Comparison of ENCODE assay signal across 11 cellular contexts in the genomic region with DNA sequence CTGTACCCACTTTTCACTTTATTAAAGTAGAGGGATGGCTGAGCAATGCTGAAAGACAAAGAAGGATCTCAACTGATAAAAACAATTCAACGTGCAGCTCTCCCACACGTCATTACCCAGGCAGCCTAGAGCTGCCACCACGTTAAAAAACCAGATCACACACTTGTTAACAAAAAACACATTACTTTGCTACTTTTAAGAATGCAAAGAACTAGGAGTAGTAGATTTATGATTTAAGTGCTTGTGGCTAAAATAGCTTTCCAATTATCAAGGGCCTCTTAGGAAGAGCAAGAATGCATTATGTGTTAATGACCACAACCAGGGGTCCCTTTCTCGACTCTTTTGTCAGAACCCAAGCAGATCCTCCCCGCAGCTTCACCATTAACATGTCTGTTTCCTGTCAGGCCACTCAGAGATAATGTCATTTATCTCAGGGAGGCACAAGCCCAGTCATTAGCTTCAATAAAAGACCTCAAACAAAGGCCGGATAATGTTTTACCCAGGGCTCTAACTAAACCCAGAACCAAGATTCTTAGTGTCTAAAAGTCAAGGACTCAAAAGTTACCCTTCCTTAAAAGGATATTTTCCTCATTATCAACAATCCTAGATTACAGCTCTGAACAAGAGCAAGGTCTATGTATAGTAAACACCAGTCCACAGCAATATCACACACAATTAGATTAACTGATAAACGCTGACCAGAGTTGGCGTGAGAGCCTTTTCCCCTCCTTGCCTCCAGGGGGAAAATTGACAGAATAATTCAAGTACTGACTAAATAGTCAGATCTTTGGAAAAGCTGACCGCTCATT. TPM values are rescaled to one million over a fixed set of nuclear protein-coding genes. Genes with fewer than 3 reads are reported as not detected.
DNase-seq lines count a peak whose midpoint lies in the region; ATAC-seq and TF ChIP-seq lines count a peak whose summit lies in the region.
"Had no signal": no experiment of that assay in that cellular context is flagged by ENCODE, and none has a peak within 500 bp of the region (broad histone marks: within the 10 kb centered on the region; RNA-seq: fewer than 3 reads in every experiment).

No MANE protein-coding gene starts in this region.

- peak overlapping the region; percentile 25 to 92 (median 52) for H3K27ac ChIP-seq in gastroesophageal sphincter
- peak overlapping the region; percentile 87 to 96 (median 92) for H3K27ac ChIP-seq in gastrocnemius medialis

- POLR2A ChIA-PET in GM10248 (lab: Yijun Ruan, JAX), result no interaction called here
- POLR2A ChIA-PET in activated CD4-positive, alpha-beta memory T cell treated with anti-CD3 and anti-CD28 coated beads, Interleukin-2, amount 10 ng/mL, durations not matched to agents 7 days and 5 days (lab: Charles Lee), result no interaction called here

- WGBS in gastroesophageal sphincter (ENCODE audit: low coverage in 1 of 2), 2 donors, result 31 to 66% methylated on average over 6 to 9 of the region's 9 CpGs

- no peaks in the 10 kb centered on the region for H3K9me3 Mint-ChIP-seq in activated CD4-positive, alpha-beta memory T cell treated with anti-CD3 and anti-CD28 coated beads, Interleukin-2, amount 10 ng/mL, durations not matched to agents 7 days and 5 days

- DNase-seq in HAP-1 (ENCODE audit: low spot score in 2 of 2), result peak; percentile 71 to 92
- peak; percentile 81 for DNase-seq in NCI-H82 (lab: John Stamatoyannopoulos, UW)
- DNase-seq in gastrocnemius medialis, result no peak
- DNase-seq in GM10248 (ENCODE audit: extremely low spot score), result no peak
- DNase-seq in stimulated activated CD4-positive, alpha-beta T cell treated with anti-CD3 and anti-CD28 coated beads, Interleukin-4, amount 100 ng/mL, for 1 hour, result no peak
- DNase-seq in activated CD4-positive, alpha-beta memory T cell treated with anti-CD3 and anti-CD28 coated beads, Interleukin-2, amount 10 ng/mL, durations not matched to agents 7 days and 5 days, result no peak
- no peak for DNase-seq in HT-29 (ENCODE audit: low spot score)
- DNase-seq: effector CD8-positive, alpha-beta T cell; NCI-H510A treated with DMSO at 0.1 percent for 48 hours; stimulated activated naive CD4-positive, alpha-beta T cell treated with Interleukin-2 at 50 U/mL for 16 hours had no signal

- H3K36me3 Mint-ChIP-seq in activated CD4-positive, alpha-beta memory T cell treated with anti-CD3 and anti-CD28 coated beads, Interleukin-2, amount 10 ng/mL, durations not matched to agents 7 days and 5 days (ENCODE audit: low read depth), result no peaks in the 10 kb centered on the region

- no peak for TF ChIP-seq EP300 in gastroesophageal sphincter (IDR thresholded peaks at IDR 0.05)

- TF ChIP-seq CTCF in gastroesophageal sphincter (IDR thresholded peaks at IDR 0.05) (peak in 2 of 4 experiments; percentile 10 to 13), gastrocnemius medialis (IDR thresholded peaks at IDR 0.05 in 4 of 5, conservative IDR thresholded peaks at IDR 0.05 in 1 of 5) (peak in 3 of 5 experiments; percentile 8 to 33 (median 19)), GM10248 (IDR thresholded peaks at IDR 0.05; ENCODE audit: control extremely low read depth, extremely low read depth, low read depth, missing control alignments) (no peak)

- H3K27me3 ChIP-seq in HAP-1 (ENCODE audit: low read depth), result no peaks in the 10 kb centered on the region
- no peaks in the 10 kb centered on the region for H3K27me3 ChIP-seq in gastroesophageal sphincter
- no peaks in the 10 kb centered on the region for H3K27me3 ChIP-seq in gastrocnemius medialis

- H3K9me3 ChIP-seq in HAP-1, result no peaks in the 10 kb centered on the region
- H3K9me3 ChIP-seq in gastroesophageal sphincter, result no peaks in the 10 kb centered on the region
- no peaks in the 10 kb centered on the region for H3K9me3 ChIP-seq in gastrocnemius medialis

- CTCF ChIA-PET in GM10248 (lab: Yijun Ruan, JAX), result interaction anchor here (0.8 to 2.1 kb wide), 6 partner anchors 10 to 57 kb away, joined by 3 to 9 read pairs (median 4); no protein-coding TSS in a partner anchor
- CTCF ChIA-PET in activated CD4-positive, alpha-beta memory T cell treated with anti-CD3 and anti-CD28 coated beads, Interleukin-2, amount 10 ng/mL, durations not matched to agents 7 days and 5 days (lab: Charles Lee), result no interaction called here

- H3K4me1 Mint-ChIP-seq in activated CD4-positive, alpha-beta memory T cell treated with anti-CD3 and anti-CD28 coated beads, Interleukin-2, amount 10 ng/mL, durations not matched to agents 7 days and 5 days, result no peaks in the 10 kb centered on the region

- H3K27me3 Mint-ChIP-seq in activated CD4-positive, alpha-beta memory T cell treated with anti-CD3 and anti-CD28 coated beads, Interleukin-2, amount 10 ng/mL, durations not matched to agents 7 days and 5 days, result peaks cover 6% of the 10 kb centered on the region

- H3K4me1 ChIP-seq in HAP-1 (peaks cover 88% of the 10 kb centered on the region), gastroesophageal sphincter (peaks cover 3 to 92% (median 30%) of the 10 kb centered on the region in 3 donors), gastrocnemius medialis (peaks cover 80 to 96% of the 10 kb centered on the region in 2 donors)

- H3K4me3 ChIP-seq in HAP-1 (no peak overlapping the region), gastroesophageal sphincter (no peak overlapping the region), gastrocnemius medialis (peak overlapping the region; percentile 0 to 30 (median 18))

- TF ChIP-seq POLR2A in gastroesophageal sphincter (IDR thresholded peaks at IDR 0.05), result no peak
- TF ChIP-seq POLR2A in gastrocnemius medialis (IDR thresholded peaks at IDR 0.05), result no peak

- no peak overlapping the region for H3K4me3 Mint-ChIP-seq in activated CD4-positive, alpha-beta memory T cell treated with anti-CD3 and anti-CD28 coated beads, Interleukin-2, amount 10 ng/mL, durations not matched to agents 7 days and 5 days

- intact Hi-C loops in gastrocnemius medialis (cut with DNase I; ENCODE audit: low total_unique reads), result no loop called here

- ATAC-seq in gastroesophageal sphincter, result no peak
- no peak for ATAC-seq in gastrocnemius medialis

- H3K36me3 ChIP-seq in HAP-1 (replicated peaks) (no peaks in the 10 kb centered on the region), gastroesophageal sphincter (no peaks in the 10 kb centered on the region), gastrocnemius medialis (no peaks in the 10 kb centered on the region)

- in situ Hi-C loops in HAP-1 (cut with MboI; ENCODE audit: low sequenced_read_pairs) (no loop called here), gastrocnemius medialis (cut with MboI; ENCODE audit: low sequenced_read_pairs in 4 of 4) (loop anchor here in 2 of 4 donors (10.0 to 25.0 kb wide), 4 partner anchors 74 to 748 kb away; no protein-coding TSS in a partner anchor)

- H3K27ac Mint-ChIP-seq in activated CD4-positive, alpha-beta memory T cell treated with anti-CD3 and anti-CD28 coated beads, Interleukin-2, amount 10 ng/mL, durations not matched to agents 7 days and 5 days, result no peak overlapping the region

RNA-seq across cellular contexts. Expression of a gene that starts 7.5 kb away (rescaled TPM):
- total RNA-seq in gastroesophageal sphincter, result 10 to 100 TPM; 24.4 to 41.4 (median 36.1) TPM
- total RNA-seq in gastrocnemius medialis, result 10 to 100 TPM in 3 of 4 donors, 1 to 10 TPM in 1; 7.3 to 27.4 (median 17.5) TPM
- not detected for total RNA-seq in activated CD4-positive, alpha-beta memory T cell treated with anti-CD3 and anti-CD28 coated beads, Interleukin-2, amount 10 ng/mL, durations not matched to agents 7 days and 5 days
- 3.7 and 4.9 TPM in 2 replicates for total RNA-seq in HT-29 (2014; rRNA removed; shearing (Covaris generic))

Comparison
In these comparisons a context has a peak if more than half of its experiments do, and no peak if none do; other contexts are left out.
1. DNase-seq: peak in HAP-1 (2 of 2) and NCI-H82 (single experiment); none in gastrocnemius medialis (0 of 2), GM10248 (single experiment), stimulated activated CD4-positive, alpha-beta T cell treated with anti-CD3 and anti-CD28 coated beads, Interleukin-4, amount 100 ng/mL, for 1 hour (single experiment), activated CD4-positive, alpha-beta memory T cell treated with anti-CD3 and anti-CD28 coated beads, Interleukin-2, amount 10 ng/mL, durations not matched to agents 7 days and 5 days (single experiment) and HT-29 (single experiment).
2. H3K4me3 ChIP-seq: peak in gastrocnemius medialis (4 of 4); none in HAP-1 (single experiment) and gastroesophageal sphincter (0 of 2).